1 cellular context compared by ENCODE assay signal in the genomic region with DNA sequence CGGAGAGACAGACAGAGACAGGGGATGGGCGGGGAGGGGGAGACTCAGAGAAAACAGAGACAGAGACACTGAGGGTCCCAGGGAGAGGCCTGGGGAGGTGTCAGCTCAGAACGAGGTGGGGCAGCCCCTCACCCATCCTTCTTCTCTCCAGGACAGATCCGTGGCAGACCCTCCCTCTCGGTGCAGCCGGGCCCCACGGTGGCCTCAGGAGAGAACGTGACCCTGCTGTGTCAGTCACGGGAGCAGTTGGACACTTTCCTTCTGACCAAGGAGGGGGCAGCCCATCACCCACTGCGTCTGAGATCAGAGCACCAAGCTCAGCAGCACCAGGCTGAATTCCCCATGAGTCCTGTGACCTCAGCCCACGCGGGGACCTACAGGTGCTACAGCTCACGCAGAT.
TF ChIP-seq lines count a peak whose summit lies in the region.

No MANE protein-coding gene starts in this region.

TF ChIP-seq in GM12878, 131 proteins besides CTCF, POLR2A, EP300 and RAD21:
- TF ChIP-seq BHLHE40 (IDR thresholded peaks at IDR 0.05; ENCODE audit: borderline replicate concordance in 1 of 2, low read depth in 2 of 2, low read length in 1 of 2) = peak in 1 of 2 experiments; percentile 21; a peak in 1 of 4 replicates
